In the genomic region with DNA sequence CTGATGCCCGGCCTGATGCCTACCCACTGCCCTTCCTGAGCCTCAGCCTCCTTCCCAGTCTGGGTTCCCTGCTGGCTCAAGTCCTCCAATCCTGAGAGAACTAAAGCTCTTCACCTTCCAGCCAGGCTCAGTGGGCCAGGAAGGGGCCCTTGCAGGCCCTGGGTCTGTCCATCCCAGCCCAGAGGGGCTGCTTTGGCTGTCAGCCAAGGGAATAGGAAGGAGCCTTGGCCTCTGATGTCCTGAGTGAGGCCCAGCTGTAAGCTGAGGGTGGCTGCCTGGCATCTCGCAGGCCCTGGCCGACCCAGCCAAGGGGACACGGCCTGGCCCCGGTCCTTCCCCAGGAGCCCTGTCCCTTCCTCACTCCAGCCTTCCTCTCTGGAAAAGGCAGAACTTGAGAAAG, we compare ENCODE assay signal across 1 cellular context.
TF ChIP-seq lines count a peak whose summit lies in the region.

No MANE protein-coding gene starts in this region.

TF ChIP-seq in H1, 55 proteins besides CTCF, POLR2A, EP300 and RAD21 (continued from another document):
- TF ChIP-seq, protein P1, sequence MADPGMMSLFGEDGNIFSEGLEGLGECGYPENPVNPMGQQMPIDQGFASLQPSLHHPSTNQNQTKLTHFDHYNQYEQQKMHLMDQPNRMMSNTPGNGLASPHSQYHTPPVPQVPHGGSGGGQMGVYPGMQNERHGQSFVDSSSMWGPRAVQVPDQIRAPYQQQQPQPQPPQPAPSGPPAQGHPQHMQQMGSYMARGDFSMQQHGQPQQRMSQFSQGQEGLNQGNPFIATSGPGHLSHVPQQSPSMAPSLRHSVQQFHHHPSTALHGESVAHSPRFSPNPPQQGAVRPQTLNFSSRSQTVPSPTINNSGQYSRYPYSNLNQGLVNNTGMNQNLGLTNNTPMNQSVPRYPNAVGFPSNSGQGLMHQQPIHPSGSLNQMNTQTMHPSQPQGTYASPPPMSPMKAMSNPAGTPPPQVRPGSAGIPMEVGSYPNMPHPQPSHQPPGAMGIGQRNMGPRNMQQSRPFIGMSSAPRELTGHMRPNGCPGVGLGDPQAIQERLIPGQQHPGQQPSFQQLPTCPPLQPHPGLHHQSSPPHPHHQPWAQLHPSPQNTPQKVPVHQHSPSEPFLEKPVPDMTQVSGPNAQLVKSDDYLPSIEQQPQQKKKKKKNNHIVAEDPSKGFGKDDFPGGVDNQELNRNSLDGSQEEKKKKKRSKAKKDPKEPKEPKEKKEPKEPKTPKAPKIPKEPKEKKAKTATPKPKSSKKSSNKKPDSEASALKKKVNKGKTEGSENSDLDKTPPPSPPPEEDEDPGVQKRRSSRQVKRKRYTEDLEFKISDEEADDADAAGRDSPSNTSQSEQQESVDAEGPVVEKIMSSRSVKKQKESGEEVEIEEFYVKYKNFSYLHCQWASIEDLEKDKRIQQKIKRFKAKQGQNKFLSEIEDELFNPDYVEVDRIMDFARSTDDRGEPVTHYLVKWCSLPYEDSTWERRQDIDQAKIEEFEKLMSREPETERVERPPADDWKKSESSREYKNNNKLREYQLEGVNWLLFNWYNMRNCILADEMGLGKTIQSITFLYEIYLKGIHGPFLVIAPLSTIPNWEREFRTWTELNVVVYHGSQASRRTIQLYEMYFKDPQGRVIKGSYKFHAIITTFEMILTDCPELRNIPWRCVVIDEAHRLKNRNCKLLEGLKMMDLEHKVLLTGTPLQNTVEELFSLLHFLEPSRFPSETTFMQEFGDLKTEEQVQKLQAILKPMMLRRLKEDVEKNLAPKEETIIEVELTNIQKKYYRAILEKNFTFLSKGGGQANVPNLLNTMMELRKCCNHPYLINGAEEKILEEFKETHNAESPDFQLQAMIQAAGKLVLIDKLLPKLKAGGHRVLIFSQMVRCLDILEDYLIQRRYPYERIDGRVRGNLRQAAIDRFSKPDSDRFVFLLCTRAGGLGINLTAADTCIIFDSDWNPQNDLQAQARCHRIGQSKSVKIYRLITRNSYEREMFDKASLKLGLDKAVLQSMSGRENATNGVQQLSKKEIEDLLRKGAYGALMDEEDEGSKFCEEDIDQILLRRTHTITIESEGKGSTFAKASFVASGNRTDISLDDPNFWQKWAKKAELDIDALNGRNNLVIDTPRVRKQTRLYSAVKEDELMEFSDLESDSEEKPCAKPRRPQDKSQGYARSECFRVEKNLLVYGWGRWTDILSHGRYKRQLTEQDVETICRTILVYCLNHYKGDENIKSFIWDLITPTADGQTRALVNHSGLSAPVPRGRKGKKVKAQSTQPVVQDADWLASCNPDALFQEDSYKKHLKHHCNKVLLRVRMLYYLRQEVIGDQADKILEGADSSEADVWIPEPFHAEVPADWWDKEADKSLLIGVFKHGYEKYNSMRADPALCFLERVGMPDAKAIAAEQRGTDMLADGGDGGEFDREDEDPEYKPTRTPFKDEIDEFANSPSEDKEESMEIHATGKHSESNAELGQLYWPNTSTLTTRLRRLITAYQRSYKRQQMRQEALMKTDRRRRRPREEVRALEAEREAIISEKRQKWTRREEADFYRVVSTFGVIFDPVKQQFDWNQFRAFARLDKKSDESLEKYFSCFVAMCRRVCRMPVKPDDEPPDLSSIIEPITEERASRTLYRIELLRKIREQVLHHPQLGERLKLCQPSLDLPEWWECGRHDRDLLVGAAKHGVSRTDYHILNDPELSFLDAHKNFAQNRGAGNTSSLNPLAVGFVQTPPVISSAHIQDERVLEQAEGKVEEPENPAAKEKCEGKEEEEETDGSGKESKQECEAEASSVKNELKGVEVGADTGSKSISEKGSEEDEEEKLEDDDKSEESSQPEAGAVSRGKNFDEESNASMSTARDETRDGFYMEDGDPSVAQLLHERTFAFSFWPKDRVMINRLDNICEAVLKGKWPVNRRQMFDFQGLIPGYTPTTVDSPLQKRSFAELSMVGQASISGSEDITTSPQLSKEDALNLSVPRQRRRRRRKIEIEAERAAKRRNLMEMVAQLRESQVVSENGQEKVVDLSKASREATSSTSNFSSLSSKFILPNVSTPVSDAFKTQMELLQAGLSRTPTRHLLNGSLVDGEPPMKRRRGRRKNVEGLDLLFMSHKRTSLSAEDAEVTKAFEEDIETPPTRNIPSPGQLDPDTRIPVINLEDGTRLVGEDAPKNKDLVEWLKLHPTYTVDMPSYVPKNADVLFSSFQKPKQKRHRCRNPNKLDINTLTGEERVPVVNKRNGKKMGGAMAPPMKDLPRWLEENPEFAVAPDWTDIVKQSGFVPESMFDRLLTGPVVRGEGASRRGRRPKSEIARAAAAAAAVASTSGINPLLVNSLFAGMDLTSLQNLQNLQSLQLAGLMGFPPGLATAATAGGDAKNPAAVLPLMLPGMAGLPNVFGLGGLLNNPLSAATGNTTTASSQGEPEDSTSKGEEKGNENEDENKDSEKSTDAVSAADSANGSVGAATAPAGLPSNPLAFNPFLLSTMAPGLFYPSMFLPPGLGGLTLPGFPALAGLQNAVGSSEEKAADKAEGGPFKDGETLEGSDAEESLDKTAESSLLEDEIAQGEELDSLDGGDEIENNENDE (IDR thresholded peaks at IDR 0.05; ENCODE audit: insufficient replicate concordance, low read length), result no peak
- no peak for TF ChIP-seq CBX8 (IDR thresholded peaks at IDR 0.05; ENCODE audit: borderline replicate concordance, low read depth, low read length)
- TF ChIP-seq KDM1A (IDR thresholded peaks at IDR 0.05; ENCODE audit: borderline replicate concordance, low read length), result no peak
- TF ChIP-seq NANOG (IDR thresholded peaks at IDR 0.05; ENCODE audit: insufficient read depth, low read depth, low read length, poor library complexity, severe bottlenecking), result no peak
- no peak for TF ChIP-seq EZH2 (IDR thresholded peaks at IDR 0.05; ENCODE audit: low read depth, low read length, severe bottlenecking)
